ENCODE assay signal across 20 cellular contexts in the genomic region with DNA sequence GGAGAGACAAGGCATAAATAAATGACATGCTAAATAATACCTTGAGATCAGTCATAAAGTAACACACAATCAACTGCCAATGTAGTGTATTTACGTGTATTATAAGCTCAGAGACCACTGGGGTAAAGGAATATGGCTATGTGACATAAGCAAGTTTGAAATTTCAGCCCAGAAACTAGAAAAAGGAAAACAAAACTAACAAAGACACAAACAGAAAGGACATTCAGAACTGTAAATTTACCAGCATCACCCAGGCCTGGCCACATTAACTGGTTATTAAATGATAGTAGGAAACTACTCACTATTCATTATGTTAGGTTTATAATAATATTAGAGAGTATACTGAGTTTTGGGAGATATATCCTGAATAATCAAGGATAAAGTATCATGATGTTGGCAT.
DNase-seq lines count a peak whose midpoint lies in the region; ATAC-seq and TF ChIP-seq lines count a peak whose summit lies in the region.
"Had no signal": no experiment of that assay in that cellular context is flagged by ENCODE, and none has a peak within 500 bp of the region (broad histone marks: within the 10 kb centered on the region; RNA-seq: fewer than 3 reads in every experiment).

No MANE protein-coding gene starts in this region.

- DNase-seq in GM12865 (ENCODE audit: low read depth): peak; percentile 50
- DNase-seq in GM23338 (ENCODE audit: low spot score): no peak
- DNase-seq in naive B cell: no peak
- no peak for DNase-seq in NAMALWA (ENCODE audit: low spot score)
- DNase-seq in RKO (ENCODE audit: low spot score): no peak
- no peak for DNase-seq in Karpas-422
- DNase-seq: BE2C, HCEC 1CT, NCI-H1048, NCI-H1417 treated with DMSO at 0.1 percent for 48 hours, NCI-H187, NCI-H446 treated with DMSO at 0.1 percent for 48 hours, NCI-H526 treated with DMSO at 0.1 percent for 48 hours, PC-3, SHP77 treated with DMSO at 0.1 percent for 48 hours, SK-N-SH had no signal

- no peak for ATAC-seq in GM23338
- ATAC-seq in naive B cell (ENCODE audit: low read depth in 2 of 2): no peak
- ATAC-seq: PC-3 had no signal

- H3K9me2 ChIP-seq in GM23338 (ENCODE audit: insufficient read depth) (no peaks in the 10 kb centered on the region), SU-DHL-6 (replicated peaks; ENCODE audit: insufficient read depth, low read length) (no peaks in the 10 kb centered on the region), Karpas-422 (replicated peaks; ENCODE audit: insufficient read depth, low read length) (no peaks in the 10 kb centered on the region)
- H3K9me2 ChIP-seq: SK-N-SH had no signal

- H3K27me3 ChIP-seq in GM23338 (ENCODE audit: insufficient read depth) (no peaks in the 10 kb centered on the region), SU-DHL-6 (ENCODE audit: low read length) (no peaks in the 10 kb centered on the region), Karpas-422 (ENCODE audit: low read length) (no peaks in the 10 kb centered on the region)
- H3K27me3 ChIP-seq: BE2C had no signal

- H3K36me3 Mint-ChIP-seq in GM23338 (ENCODE audit: low read depth): peaks cover 22% of the 10 kb centered on the region; the same call in 2 of the 3 replicates
- H3K36me3 Mint-ChIP-seq in naive B cell: no peaks in the 10 kb centered on the region

- H3K4me2 ChIP-seq in GM23338: no peak overlapping the region
- peak overlapping the region; percentile 40 for H3K4me2 ChIP-seq in SU-DHL-6 (ENCODE audit: low read depth, low read length, poor library complexity, severe bottlenecking)
- no peak overlapping the region for H3K4me2 ChIP-seq in Karpas-422 (ENCODE audit: low read depth, low read length, poor library complexity, severe bottlenecking)
- H3K4me2 ChIP-seq: KMS-11, SK-N-SH had no signal

- H3K4me3 Mint-ChIP-seq in GM23338 (no peak overlapping the region), naive B cell (peak overlapping the region in 2 of 8 donors; percentile 13 to 26)
- H3K4me3 Mint-ChIP-seq: T-helper 2 cell treated with Interferon-gamma antibody and Interleukin-4, amounts not matched to agents 5 μg/mL and 100 μg/mL, for 36 hours had no signal

- peak overlapping the region; percentile 16; the same call in 1 of the 2 replicates for H3K9ac ChIP-seq in SU-DHL-6 (ENCODE audit: low read length)
- no peak overlapping the region for H3K9ac ChIP-seq in Karpas-422 (ENCODE audit: low read length)
- H3K9ac ChIP-seq: KMS-11, SK-N-SH had no signal

- H3K4me1 ChIP-seq in GM23338 (ENCODE audit: insufficient read depth): 0 out of 2 replicates have a peak, but pooled peaks cover 6% of the 10 kb centered on the region
- H3K4me1 ChIP-seq in Karpas-422 (ENCODE audit: low read length): peaks cover 29% of the 10 kb centered on the region
- H3K4me1 ChIP-seq: BE2C had no signal

- H4K20me1 ChIP-seq in GM23338 (replicated peaks; ENCODE audit: insufficient read depth) (no peaks in the 10 kb centered on the region), SU-DHL-6 (ENCODE audit: low read depth, low read length) (no peaks in the 10 kb centered on the region), Karpas-422 (ENCODE audit: insufficient read depth, low read depth, low read length) (no peaks in the 10 kb centered on the region)

- TF ChIP-seq CTCF in GM12865 (IDR thresholded peaks at IDR 0.05; ENCODE audit: insufficient read depth, low read depth, low read length, missing control alignments): no peak
- no peak for TF ChIP-seq CTCF in GM23338 (conservative IDR thresholded peaks at IDR 0.05; ENCODE audit: low read depth in 2 of 2)
- TF ChIP-seq CTCF in SU-DHL-6 (IDR thresholded peaks at IDR 0.05; ENCODE audit: insufficient read depth, low read length, poor library complexity, severe bottlenecking): no peak

- H3K36me3 ChIP-seq in GM23338 (ENCODE audit: insufficient read depth) (no peaks in the 10 kb centered on the region), SU-DHL-6 (ENCODE audit: low read length) (no peaks in the 10 kb centered on the region), Karpas-422 (ENCODE audit: insufficient read depth, low read length) (no peaks in the 10 kb centered on the region)
- H3K36me3 ChIP-seq: BE2C had no signal

- H3K9me3 Mint-ChIP-seq in GM23338 (no peaks in the 10 kb centered on the region), naive B cell (no peaks in the 10 kb centered on the region)
- H3K9me3 Mint-ChIP-seq: T-helper 2 cell treated with Interferon-gamma antibody and Interleukin-4, amounts not matched to agents 5 μg/mL and 100 μg/mL, for 36 hours had no signal

- H2AFZ ChIP-seq in GM23338: no peak overlapping the region
- no peak overlapping the region for H2AFZ ChIP-seq in SU-DHL-6 (ENCODE audit: low read depth, low read length, severe bottlenecking)
- H2AFZ ChIP-seq in Karpas-422 (ENCODE audit: low read length): no peak overlapping the region

- H3F3A ChIP-seq in GM23338 (replicated peaks; ENCODE audit: low read depth): no peaks in the 10 kb centered on the region
- H3F3A ChIP-seq in SU-DHL-6 (ENCODE audit: insufficient read depth): peaks cover 41% of the 10 kb centered on the region

- H3K4me3 ChIP-seq in GM12865 (ENCODE audit: low read depth, low read length) (no peak overlapping the region), GM23338 (no peak overlapping the region), SU-DHL-6 (ENCODE audit: insufficient read depth, low read length, poor library complexity, severe bottlenecking) (no peak overlapping the region), Karpas-422 (ENCODE audit: low read length) (no peak overlapping the region)

- H3K27me3 Mint-ChIP-seq in GM23338 (ENCODE audit: insufficient read depth, low read depth, poor library complexity): peaks cover 2% of the 10 kb centered on the region
- no peaks in the 10 kb centered on the region for H3K27me3 Mint-ChIP-seq in naive B cell

- H3K79me2 ChIP-seq in GM23338 (replicated peaks; ENCODE audit: insufficient read depth) (no peaks in the 10 kb centered on the region), SU-DHL-6 (ENCODE audit: insufficient read depth, low read length) (no peaks in the 10 kb centered on the region), Karpas-422 (ENCODE audit: low read length) (no peaks in the 10 kb centered on the region)

- no peak overlapping the region for H3K27ac ChIP-seq in GM23338 (ENCODE audit: low read depth)
- peak overlapping the region; percentile 55 for H3K27ac ChIP-seq in SU-DHL-6 (ENCODE audit: low read depth, low read length)
- H3K27ac ChIP-seq in Karpas-422 (ENCODE audit: low read length): no peak overlapping the region
- H3K27ac ChIP-seq: KMS-11, RWPE1 had no signal

- H3K4me1 Mint-ChIP-seq in GM23338 (peaks cover 9% of the 10 kb centered on the region; the same call in 2 of the 3 replicates), naive B cell (peaks cover 28 to 66% (median 30%) of the 10 kb centered on the region in 3 donors)

- H3K9me3 ChIP-seq in SU-DHL-6 (ENCODE audit: insufficient read depth, low read length) (no peaks in the 10 kb centered on the region), Karpas-422 (ENCODE audit: low read length) (no peaks in the 10 kb centered on the region)
- H3K9me3 ChIP-seq: BE2C, SK-N-SH had no signal

- H3K27ac Mint-ChIP-seq in GM23338: peak overlapping the region; percentile 33; the same call in 1 of the 2 replicates
- H3K27ac Mint-ChIP-seq in naive B cell: peak overlapping the region in 5 of 6 donors; percentile 62 to 88 (median 79)
- H3K27ac Mint-ChIP-seq: T-helper 2 cell treated with Interferon-gamma antibody and Interleukin-4, amounts not matched to agents 5 μg/mL and 100 μg/mL, for 36 hours had no signal
